ENCODE assay signal across 8 cellular contexts in genomic region chr4:110049951-110050925, GRCh38.
DNase-seq lines count a peak whose midpoint lies in the region; ATAC-seq and TF ChIP-seq lines count a peak whose summit lies in the region.

No MANE protein-coding gene starts in this region.

- H3K27ac ChIP-seq in ovary: no peak overlapping the region

- no peaks in the 10 kb centered on the region for H3K4me1 ChIP-seq in ovary (ENCODE audit: insufficient read depth)

- TF ChIP-seq CTCF in ovary (IDR thresholded peaks at IDR 0.05): peak in 2 of 3 donors; percentile 31 to 46

- no peak for TF ChIP-seq POLR2A in ovary (IDR thresholded peaks at IDR 0.05)

- no peaks in the 10 kb centered on the region for H3K9me3 ChIP-seq in ovary

- peak; percentile 50 for DNase-seq in DMS53 (lab: John Stamatoyannopoulos, UW)
- peak; percentile 35 for DNase-seq in HEK293T (ENCODE audit: extremely low spot score)
- peak; percentile 25 for DNase-seq in NCI-H748 treated with DMSO at 0.1 percent for 48 hours (lab: John Stamatoyannopoulos, UW)
- peak; percentile 23 for DNase-seq in activated T-cell treated with anti-CD3 and anti-CD28 coated beads for 48 hours (ENCODE audit: low read depth)
- peak; percentile 45 for DNase-seq in fibroblast of the conjunctiva (ENCODE audit: low read depth)
- peak in 1 of 5 donors; percentile 36 for DNase-seq in ovary

- ATAC-seq in GM18511 (IDR thresholded peaks at IDR 0.05; ENCODE audit: unreplicated experiment): no peak
- no peak for ATAC-seq in HG03039 (IDR thresholded peaks at IDR 0.05; ENCODE audit: unreplicated experiment)

- 44 to 48% (median 46%) methylated on average over 9 of the region's 9 CpGs for WGBS in ovary, 3 donors

- H3K4me3 ChIP-seq in ovary: no peak overlapping the region

- CTCF ChIA-PET in HEK293T (lab: Yijun Ruan, JAX): interaction anchor here (0.6 to 1.2 kb wide), 7 partner anchors 10 to 565 kb away, joined by 3 to 6 read pairs (median 3); no protein-coding TSS in a partner anchor

- H3K27me3 ChIP-seq in ovary: no peaks in the 10 kb centered on the region

- no peaks in the 10 kb centered on the region for H3K36me3 ChIP-seq in ovary

- POLR2A ChIA-PET in HEK293T (lab: Yijun Ruan, JAX): no interaction called here

- intact Hi-C loops in ovary (cut with DNase I): loop anchor here in 2 of 4 donors (10.0 kb wide), 1 partner anchor 165 kb away; no protein-coding TSS in a partner anchor

- TF ChIP-seq EP300 in ovary (IDR thresholded peaks at IDR 0.05): no peak

TF ChIP-seq in HEK293T, 16 proteins besides CTCF, POLR2A, EP300 and RAD21:
- no peak for TF ChIP-seq ELF4 (IDR thresholded peaks at IDR 0.05)
- TF ChIP-seq TARDBP (IDR thresholded peaks at IDR 0.05): no peak
- TF ChIP-seq BHLHE40 (IDR thresholded peaks at IDR 0.05; ENCODE audit: borderline replicate concordance): no peak
- no peak for TF ChIP-seq CTBP1 (IDR thresholded peaks at IDR 0.05; ENCODE audit: borderline replicate concordance)
- no peak for TF ChIP-seq SUZ12 (IDR thresholded peaks at IDR 0.05)
- no peak for TF ChIP-seq SP1 (IDR thresholded peaks at IDR 0.05)
- no peak for TF ChIP-seq ZNF384 (IDR thresholded peaks at IDR 0.05)
- no peak for TF ChIP-seq HDGF (IDR thresholded peaks at IDR 0.05; ENCODE audit: borderline replicate concordance)
